Comparison of ENCODE assay signal across 24 cellular contexts in genomic region chr18:67846422-67847098, GRCh38.
DNase-seq lines count a peak whose midpoint lies in the region; ATAC-seq, FAIRE-seq and TF ChIP-seq lines count a peak whose summit lies in the region.
"Had no signal": no experiment of that assay in that cellular context is flagged by ENCODE, and none has a peak within 500 bp of the region (broad histone marks: within the 10 kb centered on the region; RNA-seq: fewer than 3 reads in every experiment).

No MANE protein-coding gene starts in this region.

- H3K9me3 ChIP-seq in upper lobe of right lung: no peaks in the 10 kb centered on the region
- H3K9me3 ChIP-seq: A549, BE2C, Caco-2 had no signal

- FAIRE-seq in GM12892 (lab: Jason Lieb, UNC): no peak
- FAIRE-seq: A549, G401.6, GM19239 had no signal

- no peaks in the 10 kb centered on the region for H3K36me3 ChIP-seq in upper lobe of right lung
- H3K36me3 ChIP-seq: BE2C; BLaER1 treated with 17β-estradiol and CSF1 and Interleukin-3, amounts not matched to agents 10 nM and 100 nM had no signal

- H3K36me3 Mint-ChIP-seq in type B pancreatic cell: no peaks in the 10 kb centered on the region
- H3K36me3 Mint-ChIP-seq: CD14-positive monocyte; CD4-positive, alpha-beta memory T cell had no signal

- H3K4me1 ChIP-seq in upper lobe of right lung: no peaks in the 10 kb centered on the region
- H3K4me1 ChIP-seq: A549; BE2C; BLaER1 treated with 17β-estradiol and CSF1 and Interleukin-3, amounts not matched to agents 10 nM and 100 nM; Caco-2 had no signal

- H3K27me3 ChIP-seq in upper lobe of right lung: no peaks in the 10 kb centered on the region
- H3K27me3 ChIP-seq: BE2C; BLaER1 treated with 17β-estradiol and CSF1 and Interleukin-3, amounts not matched to agents 10 nM and 100 nM had no signal

- ATAC-seq in sciatic nerve (peak; percentile 28), upper lobe of right lung (peak; percentile 35), GM19397 (IDR thresholded peaks at IDR 0.05; ENCODE audit: unreplicated experiment) (no peak)
- peak; percentile 43 for ATAC-seq in stimulated activated naive CD8-positive, alpha-beta T cell treated with anti-CD3 and anti-CD28 coated beads, Interleukin-15, Interleukin-2, amounts not matched to agents 100 U/mL and 50 U/mL, for 24 hours
- ATAC-seq: A549, GM23338, HCT116 had no signal

- peak; percentile 57 for DNase-seq in activated effector memory CD4-positive, alpha-beta T cell treated with anti-CD3 and anti-CD28 coated beads, Interleukin-2, amount 50 U/mL, for 16 hours
- no peak for DNase-seq in activated effector memory CD4-positive, alpha-beta T cell treated with Interleukin-2 at 50 U/mL for 16 hours
- DNase-seq in sciatic nerve (ENCODE audit: low spot score) (no peak), upper lobe of right lung (no peak), GM12892 (ENCODE audit: insufficient read length) (no peak), type B pancreatic cell (ENCODE audit: extremely low spot score, unreplicated experiment) (no peak)
- DNase-seq in stimulated activated naive CD8-positive, alpha-beta T cell treated with anti-CD3 and anti-CD28 coated beads, Interleukin-15, Interleukin-2, amounts not matched to agents 100 U/mL and 50 U/mL, for 24 hours: no peak
- DNase-seq: ACHN, AML-193, BE2C, Caco-2, DMS153, DND-41, H9 had no signal

- no peak overlapping the region for H3K27ac Mint-ChIP-seq in type B pancreatic cell
- H3K27ac Mint-ChIP-seq: CD14-positive monocyte; CD4-positive, alpha-beta memory T cell; GM23338 had no signal

- TF ChIP-seq CTCF in upper lobe of right lung (IDR thresholded peaks at IDR 0.05): no peak
- TF ChIP-seq CTCF in type B pancreatic cell (conservative IDR thresholded peaks at IDR 0.05): no peak

- H3K4me3 Mint-ChIP-seq in type B pancreatic cell: no peak overlapping the region
- H3K4me3 Mint-ChIP-seq: CD14-positive monocyte; CD4-positive, alpha-beta memory T cell; GM23338; H9 had no signal

- intact Hi-C loops in sciatic nerve (cut with DNase I) (no loop called here), upper lobe of right lung (cut with DNase I) (no loop called here)

- TF ChIP-seq POLR2A in GM12892 (IDR thresholded peaks at IDR 0.05; ENCODE audit: low read depth, low read length): no peak

- H3K4me1 Mint-ChIP-seq in type B pancreatic cell (ENCODE audit: unreplicated experiment): no peaks in the 10 kb centered on the region
- H3K4me1 Mint-ChIP-seq: CD14-positive monocyte; CD4-positive, alpha-beta memory T cell; GM23338; H9 had no signal

- H3K9me3 Mint-ChIP-seq in type B pancreatic cell: no peaks in the 10 kb centered on the region
- H3K9me3 Mint-ChIP-seq: GM23338 had no signal

- H3K27me3 Mint-ChIP-seq in type B pancreatic cell: no peaks in the 10 kb centered on the region
- H3K27me3 Mint-ChIP-seq: CD4-positive, alpha-beta memory T cell had no signal

- no peak overlapping the region for H3K27ac ChIP-seq in upper lobe of right lung
- H3K27ac ChIP-seq: 22Rv1; A549; BLaER1 treated with 17β-estradiol and CSF1 and Interleukin-3, amounts not matched to agents 10 nM and 100 nM had no signal

- no peak overlapping the region for H3K4me3 ChIP-seq in upper lobe of right lung
- H3K4me3 ChIP-seq: A549; BLaER1 treated with 17β-estradiol and CSF1 and Interleukin-3, amounts not matched to agents 10 nM and 100 nM; GM23338 had no signal
